In the genomic region with DNA sequence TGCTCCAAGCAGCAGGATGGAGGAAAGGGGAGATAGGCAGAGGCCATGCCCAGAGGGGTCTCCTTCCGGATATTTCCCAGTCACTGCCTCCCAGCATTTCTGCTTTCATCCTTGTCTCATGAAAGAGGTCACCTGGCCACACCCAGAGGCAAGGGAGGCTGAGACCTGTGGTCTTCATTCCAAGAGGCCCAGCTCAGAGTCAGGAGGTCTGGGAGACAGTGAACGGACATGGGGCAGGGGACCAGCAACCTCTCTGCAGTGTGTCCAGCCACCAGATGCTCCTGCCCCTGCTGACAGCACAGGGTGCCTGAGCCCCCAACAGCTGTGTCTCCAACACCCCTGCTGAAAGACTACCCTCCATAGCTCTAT, we compare ENCODE assay signal across 1 cellular context.
TF ChIP-seq lines count a peak whose summit lies in the region.

No MANE protein-coding gene starts in this region.

TF ChIP-seq in HepG2, 621 proteins besides CTCF, POLR2A, EP300 and RAD21 (continued from another document):
- TF ChIP-seq KIAA2018 (CRISPR knock-in tag; IDR thresholded peaks at IDR 0.05; ENCODE audit: borderline replicate concordance) (no peak), TRAFD1 (CRISPR knock-in tag; IDR thresholded peaks at IDR 0.05; ENCODE audit: borderline replicate concordance) (no peak), MZF1 (CRISPR knock-in tag; IDR thresholded peaks at IDR 0.05; ENCODE audit: borderline replicate concordance) (no peak), HNF4G (IDR thresholded peaks at IDR 0.05; ENCODE audit: borderline replicate concordance, low read depth, low read length) (no peak), HNF4G (CRISPR knock-in tag; IDR thresholded peaks at IDR 0.05; ENCODE audit: borderline replicate concordance, low read depth) (no peak), MAFK (conservative IDR thresholded peaks at IDR 0.05 in 1 of 2, IDR thresholded peaks at IDR 0.05 in 1 of 2; ENCODE audit: low read length in 2 of 2) (no peak), LCORL (IDR thresholded peaks at IDR 0.05) (no peak), LCORL (CRISPR knock-in tag; IDR thresholded peaks at IDR 0.05) (no peak), REL (CRISPR knock-in tag; conservative IDR thresholded peaks at IDR 0.05) (no peak), DPF2 (CRISPR knock-in tag; IDR thresholded peaks at IDR 0.05; ENCODE audit: borderline replicate concordance, low read depth) (no peak), FLYWCH1 (CRISPR knock-in tag; IDR thresholded peaks at IDR 0.05) (no peak), SRSF9 (IDR thresholded peaks at IDR 0.05; ENCODE audit: borderline replicate concordance, insufficient read depth, low read depth, low read length, poor library complexity, severe bottlenecking) (no peak), SMARCE1 (IDR thresholded peaks at IDR 0.05; ENCODE audit: borderline replicate concordance) (no peak), STAT5B (CRISPR knock-in tag; IDR thresholded peaks at IDR 0.05) (no peak)
- TF ChIP-seq, protein P1, sequence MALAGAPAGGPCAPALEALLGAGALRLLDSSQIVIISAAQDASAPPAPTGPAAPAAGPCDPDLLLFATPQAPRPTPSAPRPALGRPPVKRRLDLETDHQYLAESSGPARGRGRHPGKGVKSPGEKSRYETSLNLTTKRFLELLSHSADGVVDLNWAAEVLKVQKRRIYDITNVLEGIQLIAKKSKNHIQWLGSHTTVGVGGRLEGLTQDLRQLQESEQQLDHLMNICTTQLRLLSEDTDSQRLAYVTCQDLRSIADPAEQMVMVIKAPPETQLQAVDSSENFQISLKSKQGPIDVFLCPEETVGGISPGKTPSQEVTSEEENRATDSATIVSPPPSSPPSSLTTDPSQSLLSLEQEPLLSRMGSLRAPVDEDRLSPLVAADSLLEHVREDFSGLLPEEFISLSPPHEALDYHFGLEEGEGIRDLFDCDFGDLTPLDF (CRISPR knock-in tag; IDR thresholded peaks at IDR 0.05) = no peak
- TF ChIP-seq, protein P2, sequence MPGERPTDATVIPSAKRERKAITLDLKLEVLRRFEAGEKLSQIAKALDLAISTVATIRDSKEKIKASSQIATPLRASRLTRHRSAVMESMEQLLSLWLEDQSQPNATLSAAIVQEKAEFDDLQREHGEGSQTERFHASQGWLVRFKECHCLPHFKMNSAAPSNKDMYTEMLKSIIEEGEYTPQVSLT (CRISPR knock-in tag; IDR thresholded peaks at IDR 0.05; ENCODE audit: borderline replicate concordance, low read depth) = no peak
